Comparison of ENCODE assay signal across 13 cellular contexts in the genomic region with DNA sequence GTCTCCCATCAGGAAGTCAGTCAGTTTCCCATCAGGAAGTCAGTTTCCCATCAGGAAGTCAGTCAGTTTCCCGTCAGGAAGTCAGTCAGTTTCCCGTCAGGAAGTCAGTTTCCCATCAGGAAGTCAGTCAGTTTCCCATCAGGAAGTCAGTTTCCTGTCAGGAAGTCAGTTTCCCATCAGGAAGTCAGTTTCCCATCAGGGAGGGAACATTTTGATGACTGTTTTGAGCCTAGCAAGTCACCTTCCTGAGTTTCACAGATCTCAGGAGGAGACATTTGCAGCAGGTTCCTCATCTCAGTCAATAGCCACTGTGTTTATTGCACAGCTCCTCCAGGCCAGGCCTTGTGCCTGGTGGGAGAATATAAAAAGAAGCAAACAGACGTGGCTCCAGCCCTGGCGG. TPM values are rescaled to one million over a fixed set of nuclear protein-coding genes. Genes with fewer than 3 reads are reported as not detected.
"Had no signal": no experiment of that assay in that cellular context is flagged by ENCODE, and none has a peak within 500 bp of the region (broad histone marks: within the 10 kb centered on the region; RNA-seq: fewer than 3 reads in every experiment).

No MANE protein-coding gene starts in this region.

- H3K4me2 ChIP-seq: KMS-11 had no signal

- DNase-seq: GM23248, GOT3, H7, HFFc6, Karpas-422, KBM-7 had no signal

- H3K9me3 ChIP-seq: HAP-1 had no signal

- H3K4me1 ChIP-seq: HAP-1 had no signal

- ATAC-seq: HCT116 had no signal

- FAIRE-seq: HTR-8/SVneo had no signal

- H2AFZ ChIP-seq: GM23248 had no signal

- H3K9ac ChIP-seq: GM23248, KMS-11 had no signal

- H3K4me3 ChIP-seq: GM23248, HAP-1 had no signal

- H3K36me3 ChIP-seq: HAP-1 had no signal

- H3K27ac ChIP-seq: GM23248, KMS-11 had no signal

RNA-seq across cellular contexts. Expression of a gene that starts 31.9 kb away (rescaled TPM):
- total RNA-seq: GM23248, H4, H7, HFFc6, HT-29 had no signal
- polyA plus RNA-seq: GM23248, IgD-negative memory B cell had no signal
